Comparison of ENCODE assay signal across 8 cellular contexts in genomic region chr4:113467581-113467980, GRCh38.
A peak's percentile ranks its signal among the peaks of the same experiment; 100 is the strongest.
DNase-seq lines count a peak whose midpoint lies in the region; ATAC-seq, FAIRE-seq and TF ChIP-seq lines count a peak whose summit lies in the region.

No MANE protein-coding gene starts in this region.

- ATAC-seq in RWPE2 (ENCODE audit: low read depth): peak; percentile 25; the same call in 1 of the 3 replicates
- no peak for ATAC-seq in GM21381 (IDR thresholded peaks at IDR 0.05; ENCODE audit: unreplicated experiment)

- peaks cover 28% of the 10 kb centered on the region for H3K4me1 ChIP-seq in ES-I3 (ENCODE audit: insufficient read depth, low read length)
- H3K4me1 ChIP-seq in RWPE2 (ENCODE audit: insufficient read depth, poor library complexity, severe bottlenecking): peaks cover 23% of the 10 kb centered on the region

- H3K27ac ChIP-seq in RWPE2 (ENCODE audit: poor library complexity, severe bottlenecking): peak overlapping the region; percentile 84

- no peak for FAIRE-seq in frontal cortex (lab: Jason Lieb, UNC)

- H3K4me3 ChIP-seq in RWPE2 (ENCODE audit: severe bottlenecking): no peak overlapping the region
- peak overlapping the region; percentile 6 for H3K4me3 ChIP-seq in retinal pigment epithelial cell (ENCODE audit: low read length)

- TF ChIP-seq CTCF in RWPE2 (IDR thresholded peaks at IDR 0.05; ENCODE audit: poor library complexity, severe bottlenecking) (no peak), retinal pigment epithelial cell (conservative IDR thresholded peaks at IDR 0.05; ENCODE audit: low read depth, low read length) (no peak)

- DNase-seq in RWPE2 (ENCODE audit: low spot score) (no peak), fibroblast of gingiva (ENCODE audit: low read depth) (peak; percentile 89), retinal pigment epithelial cell (ENCODE audit: low read depth) (no peak), frontal cortex (ENCODE audit: low spot score in 2 of 2) (no peak), DMS153 treated with DMSO at 0.1 percent for 48 hours (lab: John Stamatoyannopoulos, UW; ENCODE audit: unreplicated experiment) (no peak), NCI-H1048 (lab: John Stamatoyannopoulos, UW) (no peak)

- H3K36me3 ChIP-seq in ES-I3 (ENCODE audit: insufficient read depth, low read length): no peaks in the 10 kb centered on the region; the same call in 1 of the 2 replicates
- H3K36me3 ChIP-seq in RWPE2 (ENCODE audit: low read depth): 0 out of 2 replicates have a peak, but pooled peaks cover 3% of the 10 kb centered on the region

- H3K27me3 ChIP-seq in RWPE2 (ENCODE audit: insufficient read depth, poor library complexity, severe bottlenecking): no peaks in the 10 kb centered on the region

- H3K9ac ChIP-seq in ES-I3 (ENCODE audit: low read depth, low read length): 0 out of 2 replicates have a peak overlapping the region, but pooled peaks have one; percentile 17

- H3K9me3 ChIP-seq in ES-I3 (ENCODE audit: control insufficient read depth, insufficient read depth, low read length) (no peaks in the 10 kb centered on the region), RWPE2 (ENCODE audit: severe bottlenecking) (no peaks in the 10 kb centered on the region)
